Comparison of ENCODE assay signal across 1 cellular context in the genomic region with DNA sequence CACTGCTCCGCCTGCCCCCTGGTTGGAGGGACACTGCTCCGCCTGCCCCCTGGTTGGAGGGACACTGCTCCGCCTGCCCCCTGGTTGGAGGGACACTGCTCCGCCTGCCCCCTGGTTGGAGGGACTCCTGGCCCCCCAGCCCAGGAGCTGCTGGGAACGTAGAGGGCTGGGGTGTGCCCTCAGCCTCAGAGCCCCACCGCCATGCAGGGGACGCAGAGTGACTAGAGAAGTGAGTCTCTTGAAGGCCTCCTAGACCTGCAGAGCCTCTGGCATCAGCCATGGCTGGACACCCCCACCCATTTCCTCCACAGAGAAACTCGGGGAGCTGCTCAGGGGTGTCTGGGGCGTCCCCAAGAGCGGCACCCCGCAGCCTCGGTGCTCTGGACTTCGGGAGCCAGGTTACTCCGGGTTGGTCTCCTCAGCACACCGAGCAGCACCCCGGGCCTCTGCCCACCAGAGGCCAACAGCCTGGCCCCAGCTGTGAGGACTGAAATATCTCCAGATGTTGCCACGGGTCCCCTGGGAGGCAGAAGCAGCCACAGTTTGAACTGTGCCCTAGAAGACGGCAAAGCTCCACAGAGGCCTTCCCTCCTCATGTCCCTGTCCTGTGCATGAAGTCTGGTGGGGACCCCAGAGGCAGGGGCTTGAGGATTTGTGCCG.
TF ChIP-seq lines count a peak whose summit lies in the region.

No MANE protein-coding gene starts in this region.

TF ChIP-seq in liver, 16 proteins besides CTCF, POLR2A, EP300 and RAD21:
- TF ChIP-seq, protein P1, sequence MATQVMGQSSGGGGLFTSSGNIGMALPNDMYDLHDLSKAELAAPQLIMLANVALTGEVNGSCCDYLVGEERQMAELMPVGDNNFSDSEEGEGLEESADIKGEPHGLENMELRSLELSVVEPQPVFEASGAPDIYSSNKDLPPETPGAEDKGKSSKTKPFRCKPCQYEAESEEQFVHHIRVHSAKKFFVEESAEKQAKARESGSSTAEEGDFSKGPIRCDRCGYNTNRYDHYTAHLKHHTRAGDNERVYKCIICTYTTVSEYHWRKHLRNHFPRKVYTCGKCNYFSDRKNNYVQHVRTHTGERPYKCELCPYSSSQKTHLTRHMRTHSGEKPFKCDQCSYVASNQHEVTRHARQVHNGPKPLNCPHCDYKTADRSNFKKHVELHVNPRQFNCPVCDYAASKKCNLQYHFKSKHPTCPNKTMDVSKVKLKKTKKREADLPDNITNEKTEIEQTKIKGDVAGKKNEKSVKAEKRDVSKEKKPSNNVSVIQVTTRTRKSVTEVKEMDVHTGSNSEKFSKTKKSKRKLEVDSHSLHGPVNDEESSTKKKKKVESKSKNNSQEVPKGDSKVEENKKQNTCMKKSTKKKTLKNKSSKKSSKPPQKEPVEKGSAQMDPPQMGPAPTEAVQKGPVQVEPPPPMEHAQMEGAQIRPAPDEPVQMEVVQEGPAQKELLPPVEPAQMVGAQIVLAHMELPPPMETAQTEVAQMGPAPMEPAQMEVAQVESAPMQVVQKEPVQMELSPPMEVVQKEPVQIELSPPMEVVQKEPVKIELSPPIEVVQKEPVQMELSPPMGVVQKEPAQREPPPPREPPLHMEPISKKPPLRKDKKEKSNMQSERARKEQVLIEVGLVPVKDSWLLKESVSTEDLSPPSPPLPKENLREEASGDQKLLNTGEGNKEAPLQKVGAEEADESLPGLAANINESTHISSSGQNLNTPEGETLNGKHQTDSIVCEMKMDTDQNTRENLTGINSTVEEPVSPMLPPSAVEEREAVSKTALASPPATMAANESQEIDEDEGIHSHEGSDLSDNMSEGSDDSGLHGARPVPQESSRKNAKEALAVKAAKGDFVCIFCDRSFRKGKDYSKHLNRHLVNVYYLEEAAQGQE (IDR thresholded peaks at IDR 0.05), result peak; percentile 61
- TF ChIP-seq SP1 (IDR thresholded peaks at IDR 0.05) (peak; percentile 22), NR2F2 (IDR thresholded peaks at IDR 0.05) (no peak), JUND (IDR thresholded peaks at IDR 0.05) (no peak), GABPA (IDR thresholded peaks at IDR 0.05 in 1 of 2, conservative IDR thresholded peaks at IDR 0.05 in 1 of 2) (no peak), FOXA2 (IDR thresholded peaks at IDR 0.05) (no peak), YY1 (IDR thresholded peaks at IDR 0.05) (peak; percentile 49), FOXA1 (IDR thresholded peaks at IDR 0.05) (peak; percentile 5)
- TF ChIP-seq, protein P2, sequence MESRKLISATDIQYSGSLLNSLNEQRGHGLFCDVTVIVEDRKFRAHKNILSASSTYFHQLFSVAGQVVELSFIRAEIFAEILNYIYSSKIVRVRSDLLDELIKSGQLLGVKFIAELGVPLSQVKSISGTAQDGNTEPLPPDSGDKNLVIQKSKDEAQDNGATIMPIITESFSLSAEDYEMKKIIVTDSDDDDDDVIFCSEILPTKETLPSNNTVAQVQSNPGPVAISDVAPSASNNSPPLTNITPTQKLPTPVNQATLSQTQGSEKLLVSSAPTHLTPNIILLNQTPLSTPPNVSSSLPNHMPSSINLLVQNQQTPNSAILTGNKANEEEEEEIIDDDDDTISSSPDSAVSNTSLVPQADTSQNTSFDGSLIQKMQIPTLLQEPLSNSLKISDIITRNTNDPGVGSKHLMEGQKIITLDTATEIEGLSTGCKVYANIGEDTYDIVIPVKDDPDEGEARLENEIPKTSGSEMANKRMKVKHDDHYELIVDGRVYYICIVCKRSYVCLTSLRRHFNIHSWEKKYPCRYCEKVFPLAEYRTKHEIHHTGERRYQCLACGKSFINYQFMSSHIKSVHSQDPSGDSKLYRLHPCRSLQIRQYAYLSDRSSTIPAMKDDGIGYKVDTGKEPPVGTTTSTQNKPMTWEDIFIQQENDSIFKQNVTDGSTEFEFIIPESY (IDR thresholded peaks at IDR 0.05), result no peak
- TF ChIP-seq, protein P3, sequence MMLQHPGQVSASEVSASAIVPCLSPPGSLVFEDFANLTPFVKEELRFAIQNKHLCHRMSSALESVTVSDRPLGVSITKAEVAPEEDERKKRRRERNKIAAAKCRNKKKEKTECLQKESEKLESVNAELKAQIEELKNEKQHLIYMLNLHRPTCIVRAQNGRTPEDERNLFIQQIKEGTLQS (IDR thresholded peaks at IDR 0.05), result no peak
